16 cellular contexts compared by ENCODE assay signal in genomic region chr6:22888147-22888831, GRCh38.
A peak's percentile ranks its signal among the peaks of the same experiment; 100 is the strongest.
DNase-seq lines count a peak whose midpoint lies in the region; ATAC-seq and TF ChIP-seq lines count a peak whose summit lies in the region.
"Had no signal": no experiment of that assay in that cellular context is flagged by ENCODE, and none has a peak within 500 bp of the region (broad histone marks: within the 10 kb centered on the region; RNA-seq: fewer than 3 reads in every experiment).

No MANE protein-coding gene starts in this region.

- intact Hi-C loops in MCF 10A (cut with micrococcal nuclease) = no loop called here

- TF ChIP-seq CTCF in MCF 10A (IDR thresholded peaks at IDR 0.05; ENCODE audit: unreplicated experiment) (no peak), lung (IDR thresholded peaks at IDR 0.05; ENCODE audit: control extremely low read depth, extremely low read depth) (no peak)

- no peak overlapping the region for H3K4me3 Mint-ChIP-seq in MCF 10A (ENCODE audit: unreplicated experiment)
- no peak overlapping the region for H3K4me3 Mint-ChIP-seq in activated naive CD8-positive, alpha-beta T cell treated with anti-CD3 and anti-CD28 coated beads for 36 hours
- no peak overlapping the region for H3K4me3 Mint-ChIP-seq in natural killer cell treated with Interleukin-12 subunit alpha and Interleukin-12 subunit beta and Interleukin-15 and Interleukin-18, amount 100 ng/mL, for 72 hours
- H3K4me3 Mint-ChIP-seq: dendritic cell treated with granulocyte-macrophage colony-stimulating factor and Interleukin-4, amounts not matched to agents 40 ng/mL and 50 ng/mL, for 4 days; stimulated activated naive CD8-positive, alpha-beta T cell treated with anti-CD3 and anti-CD28 coated beads, Interleukin-15, Interleukin-2, amounts not matched to agents 100 ng/mL and 50 ng/mL, for 24 hours had no signal

- peak; percentile 72 for DNase-seq in DMS153 (lab: John Stamatoyannopoulos, UW)
- peak; percentile 91 for DNase-seq in NCI-H2029 treated with DMSO at 0.1 percent for 48 hours (lab: John Stamatoyannopoulos, UW)
- peak; percentile 62 for DNase-seq in MCF 10A (ENCODE audit: unreplicated experiment)
- no peak for DNase-seq in lung (ENCODE audit: low spot score)
- no peak for DNase-seq in activated naive CD8-positive, alpha-beta T cell treated with anti-CD3 and anti-CD28 coated beads for 36 hours
- DNase-seq in G401 (ENCODE audit: low spot score) = no peak
- no peak for DNase-seq in natural killer cell treated with Interleukin-12 subunit alpha and Interleukin-12 subunit beta and Interleukin-15 and Interleukin-18, amount 100 ng/mL, for 72 hours (ENCODE audit: low spot score)
- DNase-seq: activated CD8-positive, alpha-beta memory T cell treated with anti-CD3 and anti-CD28 coated beads, Interleukin-2, amount 50 U/mL, for 4 hours; midbrain; NCI-H526; SJCRH30; WERI-Rb-1 had no signal

- WGBS in lung, 2 donors = 54 to 74% methylated on average over 4 of the region's 4 CpGs

- in situ Hi-C loops in G401 (cut with HindIII; ENCODE audit: low sequenced_read_pairs) = no loop called here

- CTCF ChIA-PET in MCF 10A (lab: Yijun Ruan, JAX) = interaction anchor here (0.7 to 1.3 kb wide), 2 partner anchors 1290 to 1311 kb away, joined by 3 to 4 read pairs; no protein-coding TSS in a partner anchor

- H3K4me1 Mint-ChIP-seq in MCF 10A (ENCODE audit: insufficient read depth, unreplicated experiment) = peaks cover 5% of the 10 kb centered on the region
- H3K4me1 Mint-ChIP-seq in activated naive CD8-positive, alpha-beta T cell treated with anti-CD3 and anti-CD28 coated beads for 36 hours = no peaks in the 10 kb centered on the region
- H3K4me1 Mint-ChIP-seq in natural killer cell treated with Interleukin-12 subunit alpha and Interleukin-12 subunit beta and Interleukin-15 and Interleukin-18, amount 100 ng/mL, for 72 hours (ENCODE audit: low read depth in 2 of 2) = no peaks in the 10 kb centered on the region

- no peaks in the 10 kb centered on the region for H3K36me3 Mint-ChIP-seq in MCF 10A (ENCODE audit: insufficient read depth, unreplicated experiment)
- no peaks in the 10 kb centered on the region for H3K36me3 Mint-ChIP-seq in activated naive CD8-positive, alpha-beta T cell treated with anti-CD3 and anti-CD28 coated beads for 36 hours
- H3K36me3 Mint-ChIP-seq in natural killer cell treated with Interleukin-12 subunit alpha and Interleukin-12 subunit beta and Interleukin-15 and Interleukin-18, amount 100 ng/mL, for 72 hours = peaks cover 6% of the 10 kb centered on the region

- ATAC-seq in lung (ENCODE audit: insufficient read depth, low FRiP score) (peak; percentile 27), GM21423 (IDR thresholded peaks at IDR 0.05; ENCODE audit: unreplicated experiment) (no peak)
- ATAC-seq in natural killer cell treated with Interleukin-12 subunit alpha and Interleukin-12 subunit beta and Interleukin-15 and Interleukin-18, amount 100 ng/mL, for 72 hours = no peak

- no peaks in the 10 kb centered on the region for H3K27me3 Mint-ChIP-seq in MCF 10A (ENCODE audit: insufficient read depth, unreplicated experiment)
- H3K27me3 Mint-ChIP-seq in activated naive CD8-positive, alpha-beta T cell treated with anti-CD3 and anti-CD28 coated beads for 36 hours = no peaks in the 10 kb centered on the region
- H3K27me3 Mint-ChIP-seq in natural killer cell treated with Interleukin-12 subunit alpha and Interleukin-12 subunit beta and Interleukin-15 and Interleukin-18, amount 100 ng/mL, for 72 hours = no peaks in the 10 kb centered on the region
- H3K27me3 Mint-ChIP-seq: dendritic cell treated with granulocyte-macrophage colony-stimulating factor and Interleukin-4, amounts not matched to agents 40 ng/mL and 50 ng/mL, for 4 days; stimulated activated naive CD8-positive, alpha-beta T cell treated with anti-CD3 and anti-CD28 coated beads, Interleukin-15, Interleukin-2, amounts not matched to agents 100 ng/mL and 50 ng/mL, for 24 hours had no signal

- H3K27me3 ChIP-seq in lung (ENCODE audit: control insufficient read depth, insufficient read depth) = no peaks in the 10 kb centered on the region
- H3K27me3 ChIP-seq: BLaER1, SJCRH30 had no signal

- no peaks in the 10 kb centered on the region for H3K9me3 ChIP-seq in lung (ENCODE audit: control insufficient read depth in 2 of 2, insufficient read depth in 1 of 2, low read length in 1 of 2)
- H3K9me3 ChIP-seq: BLaER1, SJCRH30 had no signal

- H3K4me3 ChIP-seq in lung = no peak overlapping the region
- H3K4me3 ChIP-seq: BLaER1, SJCRH30 had no signal

- no peak overlapping the region for H3K27ac Mint-ChIP-seq in MCF 10A (ENCODE audit: low read depth, unreplicated experiment)
- no peak overlapping the region for H3K27ac Mint-ChIP-seq in activated naive CD8-positive, alpha-beta T cell treated with anti-CD3 and anti-CD28 coated beads for 36 hours
- no peak overlapping the region for H3K27ac Mint-ChIP-seq in natural killer cell treated with Interleukin-12 subunit alpha and Interleukin-12 subunit beta and Interleukin-15 and Interleukin-18, amount 100 ng/mL, for 72 hours
- H3K27ac Mint-ChIP-seq: dendritic cell treated with granulocyte-macrophage colony-stimulating factor and Interleukin-4, amounts not matched to agents 40 ng/mL and 50 ng/mL, for 4 days; stimulated activated naive CD8-positive, alpha-beta T cell treated with anti-CD3 and anti-CD28 coated beads, Interleukin-15, Interleukin-2, amounts not matched to agents 100 ng/mL and 50 ng/mL, for 24 hours had no signal

- H3K27ac ChIP-seq in lung (ENCODE audit: low read depth in 1 of 2, low read length in 1 of 2) = no peak overlapping the region
- H3K27ac ChIP-seq: BLaER1, SJCRH30, WERI-Rb-1 had no signal

- POLR2A ChIA-PET in MCF 10A (lab: Yijun Ruan, JAX) = interaction anchor here (0.7 to 1.1 kb wide), 4 partner anchors 15 to 1474 kb away, joined by 3 read pairs; no protein-coding TSS in a partner anchor

- BruUV-seq in MCF 10A (replicated peaks; lab: Mats Ljungman, UMichigan) = no TSS peak

- peaks cover 0 to 11% of the 10 kb centered on the region in 2 donors for H3K4me1 ChIP-seq in lung (ENCODE audit: control insufficient read depth in 2 of 2, insufficient read depth in 2 of 2, low read length in 2 of 2)
- H3K4me1 ChIP-seq: BLaER1 had no signal

- H3K9me3 Mint-ChIP-seq in MCF 10A (ENCODE audit: unreplicated experiment) = no peaks in the 10 kb centered on the region
- no peaks in the 10 kb centered on the region for H3K9me3 Mint-ChIP-seq in activated naive CD8-positive, alpha-beta T cell treated with anti-CD3 and anti-CD28 coated beads for 36 hours
- H3K9me3 Mint-ChIP-seq in natural killer cell treated with Interleukin-12 subunit alpha and Interleukin-12 subunit beta and Interleukin-15 and Interleukin-18, amount 100 ng/mL, for 72 hours = peaks cover 7% of the 10 kb centered on the region
- H3K9me3 Mint-ChIP-seq: dendritic cell treated with granulocyte-macrophage colony-stimulating factor and Interleukin-4, amounts not matched to agents 40 ng/mL and 50 ng/mL, for 4 days; stimulated activated naive CD8-positive, alpha-beta T cell treated with anti-CD3 and anti-CD28 coated beads, Interleukin-15, Interleukin-2, amounts not matched to agents 100 ng/mL and 50 ng/mL, for 24 hours had no signal

- no peaks in the 10 kb centered on the region for H3K36me3 ChIP-seq in lung (ENCODE audit: control insufficient read depth in 2 of 2, insufficient read depth in 2 of 2, low read length in 2 of 2)
- H3K36me3 ChIP-seq: BLaER1, SJCRH30, WERI-Rb-1 had no signal

Comparison
In these comparisons a context has a peak if more than half of its experiments do, and no peak if none do; other contexts are left out.
1. DNase-seq: peak in DMS153 (single experiment), NCI-H2029 treated with DMSO at 0.1 percent for 48 hours (single experiment) and MCF 10A (single experiment); none in lung (single experiment), activated naive CD8-positive, alpha-beta T cell treated with anti-CD3 and anti-CD28 coated beads for 36 hours (single experiment), G401 (single experiment) and natural killer cell treated with Interleukin-12 subunit alpha and Interleukin-12 subunit beta and Interleukin-15 and Interleukin-18, amount 100 ng/mL, for 72 hours (single experiment).